ENCODE assay signal across 14 cellular contexts in the genomic region with DNA sequence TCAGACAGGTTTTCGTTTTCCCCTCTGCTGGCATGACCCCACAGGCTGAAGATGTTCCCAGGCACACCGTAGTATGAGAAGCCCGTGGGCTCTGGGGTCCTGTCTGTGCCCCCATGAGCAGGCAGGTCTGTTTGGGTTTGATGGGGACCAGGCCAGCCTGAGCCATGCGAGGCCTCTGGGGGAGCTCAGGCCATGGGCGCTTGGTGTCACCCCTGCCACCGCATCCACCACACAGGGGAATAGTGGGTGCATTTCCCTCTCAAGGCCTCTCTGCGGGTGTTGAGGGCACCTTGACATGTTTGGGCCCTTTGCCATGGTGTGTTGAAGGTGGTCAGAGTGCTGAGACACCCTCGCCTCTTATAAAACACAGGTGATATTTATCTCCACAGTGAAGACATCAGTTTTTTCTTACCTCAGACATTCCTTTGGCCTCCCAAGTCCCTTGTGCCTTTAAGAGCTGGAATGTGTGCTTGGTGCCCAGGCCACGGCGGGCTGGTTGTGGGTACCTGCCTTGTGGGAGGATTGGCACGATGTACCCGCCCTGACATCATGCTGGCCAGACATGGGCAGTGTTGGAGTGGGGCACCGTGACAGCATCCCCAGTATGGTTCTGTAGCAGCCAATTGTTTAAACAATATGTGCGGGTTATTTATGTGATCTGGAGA.
"Had no signal": no experiment of that assay in that cellular context is flagged by ENCODE, and none has a peak within 500 bp of the region (broad histone marks: within the 10 kb centered on the region; RNA-seq: fewer than 3 reads in every experiment).

No MANE protein-coding gene starts in this region.

- H3K27me3 ChIP-seq: ascending aorta, gastroesophageal sphincter, hepatocyte, ovary, tibial nerve had no signal

- H3K79me2 ChIP-seq: hepatocyte had no signal

- H3K27ac ChIP-seq: ascending aorta, hepatocyte, ovary, tibial nerve had no signal

- H3K27ac Mint-ChIP-seq: activated B cell treated with CpG ODN at 0.5 μM for 24 hours; activated CD8-positive, alpha-beta T cell treated with anti-CD3 and anti-CD28 coated beads for 36 hours; nephron had no signal

- H3K9me3 ChIP-seq: ascending aorta, gastroesophageal sphincter, ovary, tibial nerve had no signal

- H2AFZ ChIP-seq: hepatocyte had no signal

- H3K4me3 Mint-ChIP-seq: activated B cell treated with CpG ODN at 0.5 μM for 24 hours; activated CD8-positive, alpha-beta T cell treated with anti-CD3 and anti-CD28 coated beads for 36 hours; activated T-cell treated with anti-CD3 and anti-CD28 coated beads, Interleukin-2, amount 50 U/mL, for 4 hours; nephron had no signal

- DNase-seq: activated B cell treated with CpG ODN at 0.5 μM for 24 hours; activated CD4-positive, alpha-beta T cell treated with anti-CD3 and anti-CD28 coated beads for 48 hours; activated CD8-positive, alpha-beta T cell treated with anti-CD3 and anti-CD28 coated beads for 36 hours; activated gamma-delta T cell treated with Interleukin-2 at 50 U/mL for 16 hours; activated T-cell treated with anti-CD3 and anti-CD28 coated beads, Interleukin-2, amount 50 U/mL, for 4 hours; stimulated activated CD4-positive, alpha-beta T cell treated with anti-CD3 and anti-CD28 coated beads, Interleukin-4, amount 100 ng/mL, for 1 hour; stimulated activated naive CD4-positive, alpha-beta T cell treated with Interleukin-2 at 50 U/mL for 16 hours; SW 1271 had no signal

- H3K9me3 Mint-ChIP-seq: activated B cell treated with CpG ODN at 0.5 μM for 24 hours; activated CD8-positive, alpha-beta T cell treated with anti-CD3 and anti-CD28 coated beads for 36 hours; activated T-cell treated with anti-CD3 and anti-CD28 coated beads, Interleukin-2, amount 50 U/mL, for 4 hours; nephron had no signal

- H3K4me2 ChIP-seq: hepatocyte had no signal

- H3K4me1 Mint-ChIP-seq: activated B cell treated with CpG ODN at 0.5 μM for 24 hours had no signal

- H3K4me3 ChIP-seq: ascending aorta, gastroesophageal sphincter, hepatocyte, ovary, tibial nerve had no signal

- H3K27me3 Mint-ChIP-seq: activated B cell treated with CpG ODN at 0.5 μM for 24 hours; activated CD8-positive, alpha-beta T cell treated with anti-CD3 and anti-CD28 coated beads for 36 hours had no signal

- H3K4me1 ChIP-seq: ascending aorta had no signal

- H3K36me3 ChIP-seq: ascending aorta, ovary, tibial nerve had no signal

- ATAC-seq: activated CD8-positive, alpha-beta T cell treated with anti-CD3 and anti-CD28 coated beads for 36 hours; activated T-cell treated with anti-CD3 and anti-CD28 coated beads, Interleukin-2, amount 50 U/mL, for 4 hours; gastroesophageal sphincter had no signal
